ENCODE assay signal across 22 cellular contexts in the genomic region with DNA sequence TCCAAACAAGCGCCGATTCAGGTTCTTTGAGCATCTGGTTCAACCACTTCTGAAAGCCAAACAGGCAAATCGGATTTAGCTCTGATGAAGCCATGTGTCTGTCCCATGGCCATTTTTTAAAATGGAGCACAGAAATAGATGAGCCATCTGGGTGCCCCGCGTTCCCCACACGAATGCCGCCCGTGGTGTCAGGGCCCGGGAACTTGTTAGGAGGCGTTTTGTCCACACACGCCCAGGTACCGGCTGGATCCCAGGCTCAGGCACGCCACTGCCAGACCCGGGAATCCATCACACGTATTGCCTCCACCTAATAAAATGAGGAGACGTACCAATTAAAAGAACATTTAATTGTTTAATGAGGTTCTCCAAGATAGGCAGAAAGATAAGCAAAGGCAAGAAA.
"Had no signal": no experiment of that assay in that cellular context is flagged by ENCODE, and none has a peak within 500 bp of the region (broad histone marks: within the 10 kb centered on the region; RNA-seq: fewer than 3 reads in every experiment).

No MANE protein-coding gene starts in this region.

- H3K4me3 Mint-ChIP-seq: immature natural killer cell; memory B cell; mesothelial cell of epicardium; naive B cell; natural killer cell treated with Interleukin-12 subunit alpha and Interleukin-12 subunit beta and Interleukin-15 and Interleukin-18, amount 100 ng/mL, for 72 hours; neural crest cell; stimulated activated effector memory CD8-positive, alpha-beta T cell treated with anti-CD3 and anti-CD28 coated beads, Interleukin-12 subunit alpha, Interleukin-12 subunit beta, amount 100 ng/mL, for 72 hours had no signal

- H3K4me1 Mint-ChIP-seq: mesothelial cell of epicardium; naive B cell; stimulated activated effector memory CD8-positive, alpha-beta T cell treated with anti-CD3 and anti-CD28 coated beads, Interleukin-12 subunit alpha, Interleukin-12 subunit beta, amount 100 ng/mL, for 72 hours had no signal

- H3K9me3 Mint-ChIP-seq: immature natural killer cell, neural crest cell had no signal

- H3K27me3 Mint-ChIP-seq: naive B cell had no signal

- H3K36me3 Mint-ChIP-seq: mesothelial cell of epicardium; naive B cell; natural killer cell treated with Interleukin-12 subunit alpha and Interleukin-12 subunit beta and Interleukin-15 and Interleukin-18, amount 100 ng/mL, for 72 hours; stimulated activated effector memory CD8-positive, alpha-beta T cell treated with anti-CD3 and anti-CD28 coated beads, Interleukin-12 subunit alpha, Interleukin-12 subunit beta, amount 100 ng/mL, for 72 hours had no signal

- H3K27ac Mint-ChIP-seq: immature natural killer cell; memory B cell; mesothelial cell of epicardium; naive B cell; natural killer cell treated with Interleukin-12 subunit alpha and Interleukin-12 subunit beta and Interleukin-15 and Interleukin-18, amount 100 ng/mL, for 72 hours; progenitor cell of endocrine pancreas; stimulated activated effector memory CD8-positive, alpha-beta T cell treated with anti-CD3 and anti-CD28 coated beads, Interleukin-12 subunit alpha, Interleukin-12 subunit beta, amount 100 ng/mL, for 72 hours had no signal

- DNase-seq: dermis blood vessel endothelial cell; effector memory CD4-positive, alpha-beta T cell; erythroblast; esophagus squamous epithelium; hypothalamus; immature natural killer cell; mucosa of descending colon; naive B cell; right lobe of liver; small intestine; stimulated activated CD4-positive, alpha-beta T cell treated with anti-CD3 and anti-CD28 coated beads, Interleukin-2, amount 100 ng/mL, for 24 hours; stimulated activated CD4-positive, alpha-beta T cell treated with anti-CD3 and anti-CD28 coated beads, Interleukin-4, amount 100 ng/mL, for 24 hours; stimulated activated naive CD4-positive, alpha-beta T cell treated with Interleukin-2 at 50 U/mL for 16 hours; stomach; thyroid gland; trophoblast cell had no signal

- ATAC-seq: mucosa of descending colon; natural killer cell treated with Interleukin-12 subunit alpha and Interleukin-12 subunit beta and Interleukin-15 and Interleukin-18, amount 100 ng/mL, for 72 hours; right lobe of liver; stimulated activated effector memory CD8-positive, alpha-beta T cell treated with anti-CD3 and anti-CD28 coated beads, Interleukin-12 subunit alpha, Interleukin-12 subunit beta, amount 100 ng/mL, for 72 hours had no signal
